ENCODE assay signal across 1 cellular context in genomic region chr13:71046360-71047079, GRCh38.
TF ChIP-seq lines count a peak whose summit lies in the region.

No MANE protein-coding gene starts in this region.

TF ChIP-seq in HepG2, 621 proteins besides CTCF, POLR2A, EP300 and RAD21 (continued from another document):
- TF ChIP-seq, protein P1, sequence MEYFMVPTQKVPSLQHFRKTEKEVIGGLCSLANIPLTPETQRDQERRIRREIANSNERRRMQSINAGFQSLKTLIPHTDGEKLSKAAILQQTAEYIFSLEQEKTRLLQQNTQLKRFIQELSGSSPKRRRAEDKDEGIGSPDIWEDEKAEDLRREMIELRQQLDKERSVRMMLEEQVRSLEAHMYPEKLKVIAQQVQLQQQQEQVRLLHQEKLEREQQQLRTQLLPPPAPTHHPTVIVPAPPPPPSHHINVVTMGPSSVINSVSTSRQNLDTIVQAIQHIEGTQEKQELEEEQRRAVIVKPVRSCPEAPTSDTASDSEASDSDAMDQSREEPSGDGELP (IDR thresholded peaks at IDR 0.05; ENCODE audit: borderline replicate concordance, low read depth) = peak; percentile 34; the same call in 1 of the 2 replicates
- TF ChIP-seq HNRNPUL1 (IDR thresholded peaks at IDR 0.05; ENCODE audit: low read depth, low read length) = peak; percentile 69; the same call in 1 of the 2 replicates
